In the genomic region with DNA sequence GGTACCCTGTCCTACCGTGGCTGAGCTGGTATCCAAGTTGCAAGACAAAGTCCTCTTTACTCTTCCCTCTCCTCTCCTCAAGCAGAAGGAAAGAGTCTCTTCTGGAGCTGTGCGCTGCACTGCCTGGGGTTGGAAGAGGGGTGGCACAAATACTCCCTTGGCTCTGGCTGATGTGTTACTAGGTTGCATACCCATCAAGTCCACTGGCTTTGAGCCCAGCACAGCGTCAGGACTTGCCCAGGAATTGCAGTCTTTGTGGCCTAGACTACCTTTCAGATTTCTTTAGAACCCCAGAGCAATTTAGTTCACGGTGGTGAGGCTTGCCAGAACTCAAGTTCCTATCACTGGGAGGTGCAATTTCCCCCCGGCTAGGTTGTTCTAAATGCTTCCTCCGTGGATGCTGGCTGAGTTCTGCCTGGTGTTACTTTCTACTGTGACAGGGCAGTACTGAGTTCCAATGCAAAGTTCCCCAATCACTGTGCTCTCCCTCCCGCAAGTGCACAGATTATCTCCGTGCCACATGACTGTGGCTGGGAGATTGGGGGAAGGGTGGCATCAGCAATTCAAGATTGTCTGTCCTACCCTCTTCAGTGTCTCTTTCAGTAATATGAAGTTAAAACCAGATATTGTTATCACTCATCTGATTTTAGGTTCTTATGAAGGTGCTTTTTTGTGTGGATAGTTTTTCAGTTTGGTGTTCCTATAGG, we compare ENCODE assay signal across 30 cellular contexts. TPM values are rescaled to one million over a fixed set of nuclear protein-coding genes. Genes with fewer than 3 reads are reported as not detected.
"Had no signal": no experiment of that assay in that cellular context is flagged by ENCODE, and none has a peak within 500 bp of the region (broad histone marks: within the 10 kb centered on the region; RNA-seq: fewer than 3 reads in every experiment).

No MANE protein-coding gene starts in this region.

- H3K4me1 Mint-ChIP-seq: activated CD4-positive, alpha-beta memory T cell treated with anti-CD3 and anti-CD28 coated beads, Interleukin-2, amount 10 ng/mL, durations not matched to agents 7 days and 5 days; activated CD4-positive, alpha-beta T cell treated with anti-CD3 and anti-CD28 coated beads, Interleukin-2, amount 10 ng/mL, durations not matched to agents 24 days and 14 days; activated naive CD4-positive, alpha-beta T cell treated with anti-CD3 and anti-CD28 coated beads, Interleukin-2, amount 50 U/mL, for 24 hours; activated naive CD8-positive, alpha-beta T cell treated with anti-CD3 and anti-CD28 coated beads, Interleukin-2, amount 50 U/mL, for 24 hours; activated T-helper 17 cell treated with anti-CD3 and anti-CD28 coated beads, Interleukin-2, amount 50 U/mL, for 72 hours; central memory CD8-positive, alpha-beta T cell; endodermal cell; nephron; stimulated activated memory B cell treated with anti-CD40 and anti-IgM and Interleukin-4, amounts not matched to agents 10 μg/mL and 1 μg/mL and 100 μg/mL, for 72 hours; stimulated activated naive CD8-positive, alpha-beta T cell treated with anti-CD3 and anti-CD28 coated beads, Interleukin-15, amount 100 ng/mL, for 72 hours had no signal

- H3K27ac ChIP-seq: esophagus squamous epithelium, ovary, prostate gland, sigmoid colon, vagina, WERI-Rb-1 had no signal

- H3K4me3 ChIP-seq: esophagus squamous epithelium, ovary, prostate gland, sigmoid colon, vagina had no signal

- H3K4me1 ChIP-seq: esophagus squamous epithelium, prostate gland, sigmoid colon, vagina had no signal

- H3K4me3 Mint-ChIP-seq: activated CD4-positive, alpha-beta memory T cell treated with anti-CD3 and anti-CD28 coated beads, Interleukin-2, amount 10 ng/mL, durations not matched to agents 7 days and 5 days; activated CD4-positive, alpha-beta T cell treated with anti-CD3 and anti-CD28 coated beads, Interleukin-2, amount 10 ng/mL, durations not matched to agents 24 days and 14 days; activated naive CD4-positive, alpha-beta T cell treated with anti-CD3 and anti-CD28 coated beads, Interleukin-2, amount 50 U/mL, for 24 hours; activated naive CD8-positive, alpha-beta T cell treated with anti-CD3 and anti-CD28 coated beads, Interleukin-2, amount 50 U/mL, for 24 hours; activated T-cell treated with anti-CD3 and anti-CD28 coated beads, Interleukin-2, amount 50 U/mL, for 4 hours; activated T-helper 17 cell treated with anti-CD3 and anti-CD28 coated beads, Interleukin-2, amount 50 U/mL, for 72 hours; central memory CD8-positive, alpha-beta T cell; dendritic cell treated with granulocyte-macrophage colony-stimulating factor and Interleukin-4, amounts not matched to agents 40 ng/mL and 50 ng/mL, for 4 days; endodermal cell; nephron; stimulated activated memory B cell treated with anti-CD40 and anti-IgM and Interleukin-4, amounts not matched to agents 10 μg/mL and 1 μg/mL and 100 μg/mL, for 72 hours; stimulated activated naive CD8-positive, alpha-beta T cell treated with anti-CD3 and anti-CD28 coated beads, Interleukin-15, amount 100 ng/mL, for 72 hours; T-helper 1 cell treated with Interleukin-12 subunit alpha and Interleukin-12 subunit beta and Interleukin-4 antibody, amounts not matched to agents 30 μg/mL and 1 μg/mL, for 36 hours; type B pancreatic cell had no signal

- H3K9me3 ChIP-seq: ovary, prostate gland, vagina had no signal

- ATAC-seq: activated naive CD8-positive, alpha-beta T cell treated with anti-CD3 and anti-CD28 coated beads, Interleukin-2, amount 50 U/mL, for 24 hours; activated T-cell treated with anti-CD3 and anti-CD28 coated beads, Interleukin-2, amount 50 U/mL, for 4 hours; activated T-helper 17 cell treated with anti-CD3 and anti-CD28 coated beads, Interleukin-2, amount 50 U/mL, for 72 hours; left ventricle myocardium superior; stimulated activated naive CD8-positive, alpha-beta T cell treated with anti-CD3 and anti-CD28 coated beads, Interleukin-15, amount 100 ng/mL, for 72 hours had no signal

- H3K27me3 Mint-ChIP-seq: dendritic cell treated with granulocyte-macrophage colony-stimulating factor and Interleukin-4, amounts not matched to agents 40 ng/mL and 50 ng/mL, for 4 days; type B pancreatic cell had no signal

- H3K27me3 ChIP-seq: esophagus squamous epithelium, ovary, sigmoid colon, vagina had no signal

- H3K36me3 ChIP-seq: esophagus squamous epithelium, ovary, prostate gland, sigmoid colon, vagina, WERI-Rb-1 had no signal

- DNase-seq: activated CD4-positive, alpha-beta memory T cell treated with anti-CD3 and anti-CD28 coated beads, Interleukin-2, amount 10 ng/mL, durations not matched to agents 7 days and 5 days; activated CD4-positive, alpha-beta T cell treated with anti-CD3 and anti-CD28 coated beads, Interleukin-2, amount 10 ng/mL, durations not matched to agents 24 days and 14 days; activated CD4-positive, CD25-positive, alpha-beta regulatory T cell treated with anti-CD3 and anti-CD28 coated beads, Interleukin-2, amount 50 U/mL, for 72 hours; activated gamma-delta T cell treated with Interleukin-2 at 50 U/mL for 16 hours; activated naive CD8-positive, alpha-beta T cell treated with anti-CD3 and anti-CD28 coated beads, Interleukin-2, amount 50 U/mL, for 24 hours; activated T-cell treated with anti-CD3 and anti-CD28 coated beads, Interleukin-2, amount 50 U/mL, for 4 hours; amygdala; endodermal cell; esophagus squamous epithelium; left ventricle myocardium superior; ovary; retina; sigmoid colon; small intestine; stimulated activated CD4-positive, alpha-beta T cell treated with anti-CD3 and anti-CD28 coated beads, Interleukin-4, amount 100 ng/mL, for 24 hours; stimulated activated naive CD8-positive, alpha-beta T cell treated with anti-CD3 and anti-CD28 coated beads, Interleukin-15, amount 100 ng/mL, for 72 hours; substantia nigra; T-helper 9 cell; WERI-Rb-1 had no signal

- H3K36me3 Mint-ChIP-seq: type B pancreatic cell had no signal

- H3K27ac Mint-ChIP-seq: activated CD4-positive, alpha-beta memory T cell treated with anti-CD3 and anti-CD28 coated beads, Interleukin-2, amount 10 ng/mL, durations not matched to agents 7 days and 5 days; activated CD4-positive, alpha-beta T cell treated with anti-CD3 and anti-CD28 coated beads, Interleukin-2, amount 10 ng/mL, durations not matched to agents 24 days and 14 days; activated naive CD4-positive, alpha-beta T cell treated with anti-CD3 and anti-CD28 coated beads, Interleukin-2, amount 50 U/mL, for 24 hours; activated naive CD8-positive, alpha-beta T cell treated with anti-CD3 and anti-CD28 coated beads, Interleukin-2, amount 50 U/mL, for 24 hours; activated T-helper 17 cell treated with anti-CD3 and anti-CD28 coated beads, Interleukin-2, amount 50 U/mL, for 72 hours; dendritic cell treated with granulocyte-macrophage colony-stimulating factor and Interleukin-4, amounts not matched to agents 40 ng/mL and 50 ng/mL, for 4 days; endodermal cell; nephron; stimulated activated memory B cell treated with anti-CD40 and anti-IgM and Interleukin-4, amounts not matched to agents 10 μg/mL and 1 μg/mL and 100 μg/mL, for 72 hours; T-helper 1 cell treated with Interleukin-12 subunit alpha and Interleukin-12 subunit beta and Interleukin-4 antibody, amounts not matched to agents 30 μg/mL and 1 μg/mL, for 36 hours; type B pancreatic cell had no signal

RNA-seq across cellular contexts. Expression of a gene that starts 13.4 kb away (rescaled TPM):
- total RNA-seq: lung microvascular endothelial cell, sigmoid colon had no signal
